1 cellular context compared by ENCODE assay signal in genomic region chr3:195911041-195911945, GRCh38.
TF ChIP-seq lines count a peak whose summit lies in the region.

No MANE protein-coding gene starts in this region.

TF ChIP-seq in H1, 55 proteins besides CTCF, POLR2A, EP300 and RAD21:
- TF ChIP-seq TCF12 (IDR thresholded peaks at IDR 0.05; ENCODE audit: low read depth, low read length) (no peak), ATF3 (IDR thresholded peaks at IDR 0.05; ENCODE audit: insufficient read depth, low read depth, low read length) (no peak), RBBP5 (IDR thresholded peaks at IDR 0.05; ENCODE audit: borderline replicate concordance, low read depth, low read length) (no peak), YY1 (IDR thresholded peaks at IDR 0.05; ENCODE audit: low read depth, low read length) (no peak), NANOG (IDR thresholded peaks at IDR 0.05; ENCODE audit: insufficient read depth, low read depth, low read length, poor library complexity, severe bottlenecking) (no peak)
- TF ChIP-seq, protein P1, sequence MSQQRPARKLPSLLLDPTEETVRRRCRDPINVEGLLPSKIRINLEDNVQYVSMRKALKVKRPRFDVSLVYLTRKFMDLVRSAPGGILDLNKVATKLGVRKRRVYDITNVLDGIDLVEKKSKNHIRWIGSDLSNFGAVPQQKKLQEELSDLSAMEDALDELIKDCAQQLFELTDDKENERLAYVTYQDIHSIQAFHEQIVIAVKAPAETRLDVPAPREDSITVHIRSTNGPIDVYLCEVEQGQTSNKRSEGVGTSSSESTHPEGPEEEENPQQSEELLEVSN (IDR thresholded peaks at IDR 0.05) = no peak
